Comparison of ENCODE assay signal across 10 cellular contexts in the genomic region with DNA sequence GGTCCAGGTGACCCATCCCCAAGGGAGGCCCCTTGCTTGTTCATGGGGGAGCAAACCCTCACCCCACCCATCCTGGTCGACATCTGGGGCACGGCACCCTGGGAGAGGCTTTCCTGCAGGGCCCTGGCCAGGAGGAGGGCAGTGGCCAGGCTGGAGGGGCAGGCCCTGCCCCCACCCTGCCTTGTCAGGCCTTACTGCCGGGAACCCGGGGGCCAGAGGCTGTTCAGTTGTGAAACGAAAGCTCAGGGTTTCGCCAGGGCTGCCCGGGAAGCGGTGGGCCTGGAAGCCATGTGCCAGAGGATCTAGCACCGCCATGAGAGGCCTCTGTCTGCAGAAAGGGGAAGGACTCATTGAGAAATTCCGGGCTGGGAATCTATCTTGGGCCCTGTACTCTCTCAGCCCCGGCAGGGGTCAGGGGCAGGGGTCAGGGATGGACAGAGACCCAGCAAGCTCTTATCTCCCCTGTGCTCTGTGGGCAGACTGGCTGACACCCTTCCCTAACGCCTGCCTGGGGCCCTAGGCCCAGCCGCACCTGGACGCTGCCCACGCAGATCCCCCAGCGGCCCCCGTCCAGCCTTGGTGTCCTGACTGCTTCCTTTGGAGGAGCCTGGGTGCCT. TPM values are rescaled to one million over a fixed set of nuclear protein-coding genes. Genes with fewer than 3 reads are reported as not detected.
DNase-seq lines count a peak whose midpoint lies in the region; ATAC-seq and TF ChIP-seq lines count a peak whose summit lies in the region.
"Had no signal": no experiment of that assay in that cellular context is flagged by ENCODE, and none has a peak within 500 bp of the region (broad histone marks: within the 10 kb centered on the region; RNA-seq: fewer than 3 reads in every experiment).

No MANE protein-coding gene starts in this region.

- peak in 2 of 11 experiments; percentile 6 to 14 for TF ChIP-seq CTCF in spleen (IDR thresholded peaks at IDR 0.05 in 8 of 11, conservative IDR thresholded peaks at IDR 0.05 in 3 of 11)

- WGBS in spleen, 5 donors = 18 to 34% (median 30%) methylated on average over 16 to 17 of the region's 17 CpGs

- no peak for ATAC-seq in left ventricle myocardium superior
- no peak for ATAC-seq in GM18517 (IDR thresholded peaks at IDR 0.05; ENCODE audit: unreplicated experiment)
- ATAC-seq in HG03039 (IDR thresholded peaks at IDR 0.05; ENCODE audit: unreplicated experiment) = no peak
- ATAC-seq: stimulated activated naive CD8-positive, alpha-beta T cell treated with anti-CD3 and anti-CD28 coated beads, Interleukin-15, amount 100 ng/mL, for 72 hours had no signal

- H3K9me3 Mint-ChIP-seq in IgD-negative memory B cell = no peaks in the 10 kb centered on the region
- H3K9me3 Mint-ChIP-seq: stimulated activated naive CD8-positive, alpha-beta T cell treated with anti-CD3 and anti-CD28 coated beads, Interleukin-15, amount 100 ng/mL, for 72 hours had no signal

- H3K27ac ChIP-seq in spleen = peak overlapping the region; percentile 72 to 99 (median 97)
- H3K27ac ChIP-seq: SK-N-MC had no signal

- H3K36me3 ChIP-seq in spleen (peaks cover 2 to 42% (median 27%) of the 10 kb centered on the region in 6 donors), MG63 (peaks cover 24% of the 10 kb centered on the region)

- peak overlapping the region in 3 of 8 donors; percentile 3 to 82 (median 8) for H3K4me3 ChIP-seq in spleen
- H3K4me3 ChIP-seq in MG63 = no peak overlapping the region
- H3K4me3 ChIP-seq: SK-N-MC had no signal

- peak; percentile 68 for DNase-seq in activated CD8-positive, alpha-beta memory T cell treated with anti-CD3 and anti-CD28 coated beads, Interleukin-2, amount 50 U/mL, for 48 hours
- peak; percentile 57 for DNase-seq in left ventricle myocardium superior
- peak; percentile 91 for DNase-seq in spleen
- DNase-seq in MG63 = no peak
- no peak for DNase-seq in NCI-H1092 (lab: John Stamatoyannopoulos, UW)

- H3K36me3 Mint-ChIP-seq in IgD-negative memory B cell = peaks cover 10% of the 10 kb centered on the region

- H3K27me3 Mint-ChIP-seq in IgD-negative memory B cell = peaks cover 7% of the 10 kb centered on the region
- H3K27me3 Mint-ChIP-seq: stimulated activated naive CD8-positive, alpha-beta T cell treated with anti-CD3 and anti-CD28 coated beads, Interleukin-15, amount 100 ng/mL, for 72 hours had no signal

- peaks cover 15 to 23% (median 15%) of the 10 kb centered on the region in 3 donors for H3K4me1 Mint-ChIP-seq in IgD-negative memory B cell

- H3K27me3 ChIP-seq in spleen (replicated peaks in 1 of 7) (peaks cover 0 to 7% (median 0%) of the 10 kb centered on the region in 7 donors), MG63 (no peaks in the 10 kb centered on the region)

- peaks cover 59 to 100% (median 91%) of the 10 kb centered on the region in 6 donors for H3K4me1 ChIP-seq in spleen

- peak overlapping the region; percentile 67 to 100 (median 93) for H3K27ac Mint-ChIP-seq in IgD-negative memory B cell

- no peaks in the 10 kb centered on the region for H3K9me3 ChIP-seq in spleen
- H3K9me3 ChIP-seq in MG63 = no peaks in the 10 kb centered on the region

- intact Hi-C loops in left ventricle myocardium superior (cut with micrococcal nuclease) (no loop called here), spleen (cut with DNase I; ENCODE audit: low total_unique reads) (no loop called here)

- peak overlapping the region in 2 of 4 donors; percentile 30 to 88 for H3K4me3 Mint-ChIP-seq in IgD-negative memory B cell

- TF ChIP-seq POLR2A in spleen (IDR thresholded peaks at IDR 0.05) = no peak

RNA-seq across cellular contexts. Expression of a gene that starts 6.3 kb away (rescaled TPM):
- polyA plus RNA-seq in IgD-negative memory B cell (47.1 TPM), spleen (10 to 100 TPM; 49.5 to 84.4 (median 52.0) TPM)
- total RNA-seq in left ventricle myocardium superior (65.1 TPM), spleen (100 to 1,000 TPM in 5 of 7 donors, 10 to 100 TPM in 2; 72.1 to 134 (median 109) TPM)
- total RNA-seq in MG63 (2014; rRNA removed; shearing (Covaris generic); ENCODE audit: low replicate concordance) = 29.3 and 37.1 TPM in 2 replicates

RNA-seq across cellular contexts. Expression of a gene that starts 45.7 kb away (rescaled TPM):
- polyA plus RNA-seq in IgD-negative memory B cell = not detected
- total RNA-seq in left ventricle myocardium superior = not detected
- 1 to 10 TPM in 2 of 7 donors, under 1 TPM in 5; 0.23 to 1.9 (median 0.94) TPM for total RNA-seq in spleen
- 1 to 10 TPM in 1 of 3 donors, under 1 TPM in 2; 0.21 to 1.2 (median 0.33) TPM for polyA plus RNA-seq in spleen
- not detected in 2 replicates for total RNA-seq in MG63 (2014; rRNA removed; shearing (Covaris generic); ENCODE audit: low replicate concordance)

RNA-seq across cellular contexts. Expression of a gene that starts 48.4 kb away (rescaled TPM):
- polyA plus RNA-seq in IgD-negative memory B cell = 29.7 TPM
- total RNA-seq in left ventricle myocardium superior = 27.4 TPM
- 10 to 100 TPM; 23.2 to 46.3 (median 38.1) TPM for total RNA-seq in spleen
- 10 to 100 TPM; 16.2 to 26.3 (median 18.3) TPM for polyA plus RNA-seq in spleen
- total RNA-seq in MG63 (2014; rRNA removed; shearing (Covaris generic); ENCODE audit: low replicate concordance) = 41.8 and 71.8 TPM in 2 replicates

RNA-seq across cellular contexts. Expression of a gene that starts 48.6 kb away (rescaled TPM):
- polyA plus RNA-seq in IgD-negative memory B cell = 13.4 TPM
- 16.2 TPM for total RNA-seq in left ventricle myocardium superior
- total RNA-seq in spleen = 10 to 100 TPM; 10.2 to 20.1 (median 13.3) TPM
- polyA plus RNA-seq in spleen = 1 to 10 TPM; 5.7 to 7.1 (median 5.9) TPM
- 14.1 and 34.2 TPM in 2 replicates for total RNA-seq in MG63 (2014; rRNA removed; shearing (Covaris generic); ENCODE audit: low replicate concordance)

Comparison
In these comparisons a context has a peak if more than half of its experiments do, and no peak if none do; other contexts are left out.
1. DNase-seq: peak in activated CD8-positive, alpha-beta memory T cell treated with anti-CD3 and anti-CD28 coated beads, Interleukin-2, amount 50 U/mL, for 48 hours (single experiment), left ventricle myocardium superior (single experiment) and spleen (single experiment); none in MG63 (single experiment) and NCI-H1092 (single experiment).